Comparison of ENCODE assay signal across 26 cellular contexts in genomic region chr3:53836084-53836872, GRCh38. TPM values are rescaled to one million over a fixed set of nuclear protein-coding genes. Genes with fewer than 3 reads are reported as not detected.
"Had no signal": no experiment of that assay in that cellular context is flagged by ENCODE, and none has a peak within 500 bp of the region (broad histone marks: within the 10 kb centered on the region; RNA-seq: fewer than 3 reads in every experiment).

No MANE protein-coding gene starts in this region.

- DNase-seq: colonic mucosa; dermis blood vessel endothelial cell; erythroblast; foreskin keratinocyte; immature natural killer cell; kidney; left cardiac atrium; left ventricle myocardium inferior; lower lobe of right lung; natural killer cell; nucleus accumbens; right cardiac atrium; spleen; stimulated activated CD4-positive, alpha-beta T cell treated with anti-CD3 and anti-CD28 coated beads, Interleukin-15, amount 100 ng/mL, for 24 hours; stimulated activated CD4-positive, alpha-beta T cell treated with anti-CD3 and anti-CD28 coated beads, Interleukin-1b, Interleukin-23, amount 100 ng/mL, for 48 hours; stimulated activated CD4-positive, alpha-beta T cell treated with anti-CD3 and anti-CD28 coated beads, Interleukin-4, amount 100 ng/mL, for 24 hours had no signal

- H3K27me3 ChIP-seq: colonic mucosa, foreskin keratinocyte, ovary, spleen, suprapubic skin, tibial artery had no signal

- H3K4me1 ChIP-seq: colonic mucosa, foreskin keratinocyte, left ventricle myocardium inferior, lower lobe of right lung, suprapubic skin, tibial artery had no signal

- H3K36me3 ChIP-seq: colonic mucosa, left ventricle myocardium inferior, lower lobe of right lung, ovary, spleen, suprapubic skin had no signal

- H3K4me3 ChIP-seq: colonic mucosa, left ventricle myocardium inferior, lower lobe of right lung, ovary, spleen, suprapubic skin, tibial artery had no signal

- H3K36me3 Mint-ChIP-seq: immature natural killer cell, memory B cell, mesothelial cell of epicardium, natural killer cell had no signal

- ATAC-seq: foreskin keratinocyte; left cardiac atrium; stimulated activated memory B cell treated with anti-CD40 and anti-IgM and Interleukin-4, amounts not matched to agents 10 μg/mL and 1 μg/mL and 100 μg/mL, for 72 hours had no signal

- H3K27ac Mint-ChIP-seq: immature natural killer cell; memory B cell; mesothelial cell of epicardium; natural killer cell; progenitor cell of endocrine pancreas; stimulated activated memory B cell treated with anti-CD40 and anti-IgM and Interleukin-4, amounts not matched to agents 10 μg/mL and 1 μg/mL and 100 μg/mL, for 72 hours had no signal

- H3K4me3 Mint-ChIP-seq: immature natural killer cell; memory B cell; mesothelial cell of epicardium; natural killer cell; neural crest cell; stimulated activated memory B cell treated with anti-CD40 and anti-IgM and Interleukin-4, amounts not matched to agents 10 μg/mL and 1 μg/mL and 100 μg/mL, for 72 hours had no signal

- H3K27ac ChIP-seq: colonic mucosa, foreskin keratinocyte, left ventricle myocardium inferior, lower lobe of right lung, ovary, spleen, suprapubic skin, tibial artery had no signal

- H3K27me3 Mint-ChIP-seq: progenitor cell of endocrine pancreas had no signal

- H3K9me3 ChIP-seq: colonic mucosa, left ventricle myocardium inferior, lower lobe of right lung, ovary, spleen, suprapubic skin, tibial artery had no signal

- H3K9me3 Mint-ChIP-seq: immature natural killer cell; memory B cell; mesothelial cell of epicardium; natural killer cell; neural crest cell; stimulated activated memory B cell treated with anti-CD40 and anti-IgM and Interleukin-4, amounts not matched to agents 10 μg/mL and 1 μg/mL and 100 μg/mL, for 72 hours had no signal

- H3K4me1 Mint-ChIP-seq: memory B cell; mesothelial cell of epicardium; natural killer cell; stimulated activated memory B cell treated with anti-CD40 and anti-IgM and Interleukin-4, amounts not matched to agents 10 μg/mL and 1 μg/mL and 100 μg/mL, for 72 hours had no signal

RNA-seq across cellular contexts. Expression of gene CHDH, which starts 9.9 kb away (rescaled TPM):
- polyA plus RNA-seq: immature natural killer cell had no signal

RNA-seq across cellular contexts. Expression of gene IL17RB, which starts 10.1 kb away (rescaled TPM):
- total RNA-seq: dermis blood vessel endothelial cell, endothelial cell of umbilical vein, foreskin keratinocyte, myocyte had no signal
- polyA plus RNA-seq: foreskin keratinocyte had no signal
